Comparison of ENCODE assay signal across 5 cellular contexts in the genomic region with DNA sequence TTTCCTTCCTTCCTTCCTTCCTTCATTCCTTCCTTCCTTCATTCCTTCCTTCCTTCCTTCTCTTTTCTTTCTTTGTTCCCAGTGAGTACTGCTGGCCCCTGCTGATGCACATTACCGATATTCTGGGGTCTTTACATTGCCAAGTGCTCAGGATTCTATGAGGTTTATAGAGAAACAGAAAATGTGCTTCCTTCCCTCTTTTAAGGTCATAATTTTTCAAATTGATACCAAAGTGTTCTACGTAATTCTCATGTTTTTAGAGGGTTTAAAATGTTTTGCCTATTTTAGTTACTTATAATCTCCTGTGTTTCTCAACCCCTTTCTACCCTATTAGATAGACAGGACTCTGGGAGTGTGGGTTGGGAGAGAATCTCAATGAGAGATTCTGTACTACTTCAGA.
"Had no signal": no experiment of that assay in that cellular context is flagged by ENCODE, and none has a peak within 500 bp of the region (broad histone marks: within the 10 kb centered on the region; RNA-seq: fewer than 3 reads in every experiment).

No MANE protein-coding gene starts in this region.

- H3K4me3 ChIP-seq: GM23338, K562 had no signal

- H3K27ac Mint-ChIP-seq: GM23338, H9 had no signal

- DNase-seq: H9, HCEC 1CT, IMR-90 had no signal

- H3K4me3 Mint-ChIP-seq: GM23338, H9 had no signal

- H3K4me1 Mint-ChIP-seq: GM23338, H9 had no signal

- ATAC-seq: GM23338, K562 had no signal

- H3K9me3 Mint-ChIP-seq: GM23338, H9 had no signal
